ENCODE assay signal across 13 cellular contexts in genomic region chr20:32966881-32967781, GRCh38. TPM values are rescaled to one million over a fixed set of nuclear protein-coding genes. Genes with fewer than 3 reads are reported as not detected.
DNase-seq lines count a peak whose midpoint lies in the region; ATAC-seq and TF ChIP-seq lines count a peak whose summit lies in the region.
"Had no signal": no experiment of that assay in that cellular context is flagged by ENCODE, and none has a peak within 500 bp of the region (broad histone marks: within the 10 kb centered on the region; RNA-seq: fewer than 3 reads in every experiment).

No MANE protein-coding gene starts in this region.

- no peak overlapping the region for H3K4me3 ChIP-seq in Peyer's patch
- no peak overlapping the region for H3K4me3 ChIP-seq in neural progenitor cell
- H3K4me3 ChIP-seq: SK-N-MC had no signal

- peaks cover 9% of the 10 kb centered on the region for H3K4me1 Mint-ChIP-seq in neural progenitor cell

- H3K36me3 Mint-ChIP-seq in neural progenitor cell: no peaks in the 10 kb centered on the region
- H3K36me3 Mint-ChIP-seq: mesothelial cell of epicardium had no signal

- H3F3A ChIP-seq in neural progenitor cell (ENCODE audit: low read depth): peaks cover 9% of the 10 kb centered on the region

- H3K4me1 ChIP-seq in Peyer's patch (peaks cover 0 to 38% (median 22%) of the 10 kb centered on the region in 4 donors), neural progenitor cell (peaks cover 8% of the 10 kb centered on the region)

- no peak overlapping the region for H3K9ac ChIP-seq in neural progenitor cell

- H3K27me3 Mint-ChIP-seq in neural progenitor cell (ENCODE audit: insufficient read depth, low read depth): peaks cover 6% of the 10 kb centered on the region

- no peaks in the 10 kb centered on the region for H4K20me1 ChIP-seq in neural progenitor cell (ENCODE audit: low read depth)

- H3K27ac ChIP-seq in Peyer's patch (peak overlapping the region; percentile 35 to 76 (median 54)), neural progenitor cell (no peak overlapping the region)
- H3K27ac ChIP-seq: SK-N-MC had no signal

- no peaks in the 10 kb centered on the region for H3K36me3 ChIP-seq in Peyer's patch
- no peaks in the 10 kb centered on the region for H3K36me3 ChIP-seq in neural progenitor cell

- no peak overlapping the region for H2AFZ ChIP-seq in neural progenitor cell (replicated peaks)

- TF ChIP-seq POLR2A in Peyer's patch (IDR thresholded peaks at IDR 0.05): no peak

- no peak overlapping the region for H3K4me2 ChIP-seq in neural progenitor cell

- TF ChIP-seq CTCF in Peyer's patch (IDR thresholded peaks at IDR 0.05) (no peak), neural progenitor cell (IDR thresholded peaks at IDR 0.05) (no peak)

- no peak overlapping the region for H3K4me3 Mint-ChIP-seq in neural progenitor cell
- H3K4me3 Mint-ChIP-seq: mesothelial cell of epicardium had no signal

- no peaks in the 10 kb centered on the region for H3K79me2 ChIP-seq in neural progenitor cell (ENCODE audit: low read depth)

- peak overlapping the region; percentile 42 for H3K27ac Mint-ChIP-seq in neural progenitor cell
- H3K27ac Mint-ChIP-seq: mesothelial cell of epicardium had no signal

- no peaks in the 10 kb centered on the region for H3K27me3 ChIP-seq in Peyer's patch
- no peaks in the 10 kb centered on the region for H3K27me3 ChIP-seq in neural progenitor cell

- H3K9me3 ChIP-seq in Peyer's patch: no peaks in the 10 kb centered on the region
- H3K9me3 ChIP-seq in neural progenitor cell (ENCODE audit: low read depth): no peaks in the 10 kb centered on the region

- DNase-seq in D341Med (ENCODE audit: low spot score) (peak; percentile 18), Peyer's patch (peak in 2 of 3 donors; percentile 54 to 75), neural progenitor cell (ENCODE audit: low spot score) (no peak), AML-193 (lab: John Stamatoyannopoulos, UW) (no peak), retina (no peak), DMS153 (lab: John Stamatoyannopoulos, UW) (no peak)
- peak; percentile 51 for DNase-seq in activated naive CD4-positive, alpha-beta T cell treated with Interleukin-2 at 50 U/mL for 16 hours
- DNase-seq: DMS 273 treated with DMSO at 0.1 percent for 48 hours, NCI-H1694 had no signal

- ATAC-seq in GM19463 (IDR thresholded peaks at IDR 0.05; ENCODE audit: unreplicated experiment): no peak

- no peaks in the 10 kb centered on the region for H3K9me3 Mint-ChIP-seq in neural progenitor cell
- H3K9me3 Mint-ChIP-seq: mesothelial cell of epicardium had no signal

RNA-seq across cellular contexts. Expression of gene SUN5, which starts 37.1 kb away (rescaled TPM):
- total RNA-seq in Peyer's patch (not detected), neural progenitor cell (ENCODE audit: low replicate concordance) (not detected in 2 replicates)
- total RNA-seq: astrocyte, mesothelial cell of epicardium had no signal

RNA-seq across cellular contexts. Expression of gene BPIFB2, which starts 40.4 kb away (rescaled TPM):
- total RNA-seq in Peyer's patch: not detected
- total RNA-seq in neural progenitor cell (ENCODE audit: low replicate concordance): not detected in 2 replicates
- total RNA-seq: astrocyte, mesothelial cell of epicardium had no signal

Comparison
In these comparisons a context has a peak if more than half of its experiments do, and no peak if none do; other contexts are left out.
1. DNase-seq: peak in D341Med (single experiment), Peyer's patch (2 of 3) and activated naive CD4-positive, alpha-beta T cell treated with Interleukin-2 at 50 U/mL for 16 hours (single experiment); none in neural progenitor cell (single experiment), AML-193 (0 of 2), retina (single experiment) and DMS153 (single experiment).